1 cellular context compared by ENCODE assay signal in the genomic region with DNA sequence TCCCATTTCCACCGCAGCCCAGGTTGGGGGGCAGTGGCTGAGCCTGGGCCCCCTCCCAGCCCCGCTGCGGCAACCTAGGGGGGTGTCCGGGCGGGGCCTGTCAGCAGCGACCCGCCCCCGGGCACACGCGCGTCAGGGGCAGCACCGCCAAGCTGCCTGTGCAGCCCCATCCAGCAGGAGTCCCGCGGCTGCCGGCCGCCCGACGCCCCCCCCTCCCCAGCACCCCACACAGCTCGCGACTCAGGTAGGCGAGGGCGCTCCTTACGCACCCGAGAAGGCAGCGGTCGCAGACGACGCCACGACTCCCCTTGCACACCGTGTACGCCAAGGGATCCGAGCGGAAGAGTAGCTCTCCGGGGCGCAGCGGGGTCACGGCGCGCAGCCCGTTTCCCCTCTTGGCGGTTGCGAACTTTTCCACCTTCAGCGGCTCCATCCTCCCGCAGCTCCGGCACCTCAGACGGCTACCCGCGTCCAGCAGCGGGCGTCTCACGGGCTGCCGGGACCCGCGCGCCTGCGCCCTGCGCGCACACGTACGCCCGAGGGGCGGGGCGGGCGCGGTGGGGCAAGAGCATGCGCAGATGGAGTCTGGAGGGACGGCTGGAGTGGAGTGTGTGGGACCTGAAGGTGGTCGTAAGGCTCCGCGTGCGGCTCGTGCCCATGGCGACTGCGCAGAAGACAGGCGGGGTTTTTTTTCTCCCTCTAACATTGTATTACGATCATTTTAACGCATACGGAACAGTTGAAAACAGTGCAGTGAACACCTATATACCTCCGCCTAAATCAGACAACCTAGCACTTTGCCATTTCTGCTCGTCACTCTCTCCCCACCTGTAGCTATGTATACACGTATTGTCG.
TF ChIP-seq lines count a peak whose summit lies in the region.

Gene SMYD3, minus strand, starts transcription at position 495 of the 855 bp plus-strand sequence.

TF ChIP-seq in K562, 482 proteins besides CTCF, POLR2A, EP300 and RAD21 (continued from another document):
- TF ChIP-seq UBTF (IDR thresholded peaks at IDR 0.05; ENCODE audit: borderline replicate concordance in 1 of 2, low read depth in 2 of 2, low read length in 2 of 2), result peak in 1 of 2 experiments; percentile 65; a peak in 1 of 4 replicates
- TF ChIP-seq SRSF9 (IDR thresholded peaks at IDR 0.05; ENCODE audit: borderline replicate concordance, low read depth, low read length), result no peak
- TF ChIP-seq PML (IDR thresholded peaks at IDR 0.05; ENCODE audit: low read length), result no peak
- TF ChIP-seq HDAC2 (IDR thresholded peaks at IDR 0.05), result no peak
- TF ChIP-seq, protein P1, sequence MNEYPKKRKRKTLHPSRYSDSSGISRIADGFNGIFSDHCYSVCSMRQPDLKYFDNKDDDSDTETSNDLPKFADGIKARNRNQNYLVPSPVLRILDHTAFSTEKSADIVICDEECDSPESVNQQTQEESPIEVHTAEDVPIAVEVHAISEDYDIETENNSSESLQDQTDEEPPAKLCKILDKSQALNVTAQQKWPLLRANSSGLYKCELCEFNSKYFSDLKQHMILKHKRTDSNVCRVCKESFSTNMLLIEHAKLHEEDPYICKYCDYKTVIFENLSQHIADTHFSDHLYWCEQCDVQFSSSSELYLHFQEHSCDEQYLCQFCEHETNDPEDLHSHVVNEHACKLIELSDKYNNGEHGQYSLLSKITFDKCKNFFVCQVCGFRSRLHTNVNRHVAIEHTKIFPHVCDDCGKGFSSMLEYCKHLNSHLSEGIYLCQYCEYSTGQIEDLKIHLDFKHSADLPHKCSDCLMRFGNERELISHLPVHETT (CRISPR knock-in tag; conservative IDR thresholded peaks at IDR 0.05 in 1 of 2, IDR thresholded peaks at IDR 0.05 in 1 of 2), result no peak
- no peak for TF ChIP-seq PYGO2 (tag; IDR thresholded peaks at IDR 0.05)
- TF ChIP-seq, protein P2, sequence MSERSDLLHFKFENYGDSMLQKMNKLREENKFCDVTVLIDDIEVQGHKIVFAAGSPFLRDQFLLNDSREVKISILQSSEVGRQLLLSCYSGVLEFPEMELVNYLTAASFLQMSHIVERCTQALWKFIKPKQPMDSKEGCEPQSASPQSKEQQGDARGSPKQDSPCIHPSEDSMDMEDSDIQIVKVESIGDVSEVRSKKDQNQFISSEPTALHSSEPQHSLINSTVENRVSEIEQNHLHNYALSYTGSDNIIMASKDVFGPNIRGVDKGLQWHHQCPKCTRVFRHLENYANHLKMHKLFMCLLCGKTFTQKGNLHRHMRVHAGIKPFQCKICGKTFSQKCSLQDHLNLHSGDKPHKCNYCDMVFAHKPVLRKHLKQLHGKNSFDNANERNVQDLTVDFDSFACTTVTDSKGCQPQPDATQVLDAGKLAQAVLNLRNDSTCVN (CRISPR knock-in tag; IDR thresholded peaks at IDR 0.05), result no peak
- TF ChIP-seq MAFG (tag; conservative IDR thresholded peaks at IDR 0.05), result no peak
- no peak for TF ChIP-seq KLF6 (CRISPR knock-in tag; IDR thresholded peaks at IDR 0.05; ENCODE audit: borderline replicate concordance)
- no peak for TF ChIP-seq CEBPG (CRISPR knock-in tag; IDR thresholded peaks at IDR 0.05)
- TF ChIP-seq CEBPG (tag; conservative IDR thresholded peaks at IDR 0.05 in 1 of 2, IDR thresholded peaks at IDR 0.05 in 1 of 2), result no peak
- TF ChIP-seq ZBTB17 (CRISPR knock-in tag; IDR thresholded peaks at IDR 0.05), result peak; percentile 36; the same call in 1 of the 2 replicates
- TF ChIP-seq DPF2 (IDR thresholded peaks at IDR 0.05), result no peak
- TF ChIP-seq TAF7 (tag; IDR thresholded peaks at IDR 0.05), result 0 out of 2 replicates have a peak, but pooled peaks have one; percentile 47
- TF ChIP-seq CREB3 (tag; conservative IDR thresholded peaks at IDR 0.05; ENCODE audit: low read depth), result no peak
- no peak for TF ChIP-seq ZNF347 (CRISPR knock-in tag; IDR thresholded peaks at IDR 0.05; ENCODE audit: low read depth)
- no peak for TF ChIP-seq ZKSCAN3 (CRISPR knock-in tag; IDR thresholded peaks at IDR 0.05)
- no peak for TF ChIP-seq ZNF395 (CRISPR knock-in tag; IDR thresholded peaks at IDR 0.05)
- 0 out of 2 replicates have a peak, but pooled peaks have one; percentile 46 for TF ChIP-seq GTF2F1 (IDR thresholded peaks at IDR 0.05; ENCODE audit: low read depth, low read length)
- no peak for TF ChIP-seq ZBTB11 (CRISPR knock-in tag; IDR thresholded peaks at IDR 0.05)
- TF ChIP-seq, protein P3, sequence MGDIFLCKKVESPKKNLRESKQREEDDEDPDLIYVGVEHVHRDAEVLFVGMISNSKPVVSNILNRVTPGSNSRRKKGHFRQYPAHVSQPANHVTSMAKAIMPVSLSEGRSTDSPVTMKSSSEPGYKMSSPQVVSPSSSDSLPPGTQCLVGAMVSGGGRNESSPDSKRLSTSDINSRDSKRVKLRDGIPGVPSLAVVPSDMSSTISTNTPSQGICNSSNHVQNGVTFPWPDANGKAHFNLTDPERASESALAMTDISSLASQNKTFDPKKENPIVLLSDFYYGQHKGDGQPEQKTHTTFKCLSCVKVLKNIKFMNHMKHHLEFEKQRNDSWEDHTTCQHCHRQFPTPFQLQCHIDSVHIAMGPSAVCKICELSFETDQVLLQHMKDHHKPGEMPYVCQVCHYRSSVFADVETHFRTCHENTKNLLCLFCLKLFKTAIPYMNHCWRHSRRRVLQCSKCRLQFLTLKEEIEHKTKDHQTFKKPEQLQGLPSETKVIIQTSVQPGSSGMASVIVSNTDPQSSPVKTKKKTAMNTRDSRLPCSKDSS (IDR thresholded peaks at IDR 0.05; ENCODE audit: low read depth, partially characterized antibody), result no peak
